1 cellular context compared by ENCODE assay signal in the genomic region with DNA sequence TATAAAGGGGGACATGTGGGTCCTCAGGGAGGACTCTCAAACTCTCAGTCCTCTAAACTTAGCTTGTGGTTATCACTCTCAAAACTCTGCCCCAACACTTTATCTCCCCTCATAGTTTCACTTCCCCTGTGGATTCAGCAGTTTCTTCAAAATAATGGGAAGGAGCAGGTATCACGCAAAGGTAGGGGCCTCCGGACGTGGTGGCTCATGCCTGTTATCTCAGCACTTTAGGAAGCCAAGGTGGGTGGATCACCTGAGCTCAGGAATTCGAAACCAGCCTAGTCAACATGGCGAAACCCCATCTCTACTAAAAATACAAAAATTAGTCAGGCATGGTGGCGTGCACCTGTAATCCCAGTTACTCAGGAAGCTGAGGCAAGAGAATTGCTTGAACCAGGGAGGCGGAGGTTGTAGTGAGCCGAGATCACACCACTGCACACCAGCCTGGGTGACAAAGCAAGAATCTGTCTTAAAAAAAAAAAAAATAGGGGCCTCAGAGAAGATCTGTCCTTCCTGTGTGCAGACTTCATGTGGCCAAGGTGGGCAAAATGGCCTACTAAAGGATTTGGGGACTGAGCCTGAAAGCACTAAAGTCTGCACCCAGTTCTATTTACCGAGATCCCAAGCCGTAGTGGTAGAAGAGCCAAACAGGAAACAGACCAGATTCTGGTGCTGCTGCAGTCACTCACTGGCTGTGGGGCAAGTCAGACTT.
TF ChIP-seq lines count a peak whose summit lies in the region.

No MANE protein-coding gene starts in this region.

TF ChIP-seq in K562, 482 proteins besides CTCF, POLR2A, EP300 and RAD21 (continued from another document and continues in another):
- TF ChIP-seq, protein P1, sequence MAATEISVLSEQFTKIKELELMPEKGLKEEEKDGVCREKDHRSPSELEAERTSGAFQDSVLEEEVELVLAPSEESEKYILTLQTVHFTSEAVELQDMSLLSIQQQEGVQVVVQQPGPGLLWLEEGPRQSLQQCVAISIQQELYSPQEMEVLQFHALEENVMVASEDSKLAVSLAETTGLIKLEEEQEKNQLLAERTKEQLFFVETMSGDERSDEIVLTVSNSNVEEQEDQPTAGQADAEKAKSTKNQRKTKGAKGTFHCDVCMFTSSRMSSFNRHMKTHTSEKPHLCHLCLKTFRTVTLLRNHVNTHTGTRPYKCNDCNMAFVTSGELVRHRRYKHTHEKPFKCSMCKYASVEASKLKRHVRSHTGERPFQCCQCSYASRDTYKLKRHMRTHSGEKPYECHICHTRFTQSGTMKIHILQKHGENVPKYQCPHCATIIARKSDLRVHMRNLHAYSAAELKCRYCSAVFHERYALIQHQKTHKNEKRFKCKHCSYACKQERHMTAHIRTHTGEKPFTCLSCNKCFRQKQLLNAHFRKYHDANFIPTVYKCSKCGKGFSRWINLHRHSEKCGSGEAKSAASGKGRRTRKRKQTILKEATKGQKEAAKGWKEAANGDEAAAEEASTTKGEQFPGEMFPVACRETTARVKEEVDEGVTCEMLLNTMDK (IDR thresholded peaks at IDR 0.05; ENCODE audit: borderline replicate concordance, insufficient read depth, low read depth, low read length, poor library complexity, severe bottlenecking): no peak
- TF ChIP-seq ZNF431 (CRISPR knock-in tag; IDR thresholded peaks at IDR 0.05): no peak
- TF ChIP-seq, protein P2, sequence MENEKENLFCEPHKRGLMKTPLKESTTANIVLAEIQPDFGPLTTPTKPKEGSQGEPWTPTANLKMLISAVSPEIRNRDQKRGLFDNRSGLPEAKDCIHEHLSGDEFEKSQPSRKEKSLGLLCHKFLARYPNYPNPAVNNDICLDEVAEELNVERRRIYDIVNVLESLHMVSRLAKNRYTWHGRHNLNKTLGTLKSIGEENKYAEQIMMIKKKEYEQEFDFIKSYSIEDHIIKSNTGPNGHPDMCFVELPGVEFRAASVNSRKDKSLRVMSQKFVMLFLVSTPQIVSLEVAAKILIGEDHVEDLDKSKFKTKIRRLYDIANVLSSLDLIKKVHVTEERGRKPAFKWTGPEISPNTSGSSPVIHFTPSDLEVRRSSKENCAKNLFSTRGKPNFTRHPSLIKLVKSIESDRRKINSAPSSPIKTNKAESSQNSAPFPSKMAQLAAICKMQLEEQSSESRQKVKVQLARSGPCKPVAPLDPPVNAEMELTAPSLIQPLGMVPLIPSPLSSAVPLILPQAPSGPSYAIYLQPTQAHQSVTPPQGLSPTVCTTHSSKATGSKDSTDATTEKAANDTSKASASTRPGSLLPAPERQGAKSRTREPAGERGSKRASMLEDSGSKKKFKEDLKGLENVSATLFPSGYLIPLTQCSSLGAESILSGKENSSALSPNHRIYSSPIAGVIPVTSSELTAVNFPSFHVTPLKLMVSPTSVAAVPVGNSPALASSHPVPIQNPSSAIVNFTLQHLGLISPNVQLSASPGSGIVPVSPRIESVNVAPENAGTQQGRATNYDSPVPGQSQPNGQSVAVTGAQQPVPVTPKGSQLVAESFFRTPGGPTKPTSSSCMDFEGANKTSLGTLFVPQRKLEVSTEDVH (IDR thresholded peaks at IDR 0.05; ENCODE audit: low read depth, partially characterized antibody): no peak
- TF ChIP-seq HDGF (IDR thresholded peaks at IDR 0.05): no peak
- TF ChIP-seq ETV6 (IDR thresholded peaks at IDR 0.05; ENCODE audit: borderline replicate concordance in 1 of 2, low read depth in 2 of 2, low read length in 1 of 2): no peak
- TF ChIP-seq ETV6 (CRISPR knock-in tag; IDR thresholded peaks at IDR 0.05; ENCODE audit: borderline replicate concordance): no peak
- TF ChIP-seq MCM5 (IDR thresholded peaks at IDR 0.05; ENCODE audit: low read depth): no peak
- no peak for TF ChIP-seq STAG1 (CRISPR knock-in tag; IDR thresholded peaks at IDR 0.05; ENCODE audit: borderline replicate concordance)
- TF ChIP-seq, protein P3, sequence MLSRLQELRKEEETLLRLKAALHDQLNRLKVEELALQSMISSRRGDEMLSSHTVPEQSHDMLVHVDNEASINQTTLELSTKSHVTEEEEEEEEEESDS (CRISPR knock-in tag; IDR thresholded peaks at IDR 0.05): no peak
- TF ChIP-seq TSC22D4 (tag; IDR thresholded peaks at IDR 0.05): no peak
- TF ChIP-seq, protein P4, sequence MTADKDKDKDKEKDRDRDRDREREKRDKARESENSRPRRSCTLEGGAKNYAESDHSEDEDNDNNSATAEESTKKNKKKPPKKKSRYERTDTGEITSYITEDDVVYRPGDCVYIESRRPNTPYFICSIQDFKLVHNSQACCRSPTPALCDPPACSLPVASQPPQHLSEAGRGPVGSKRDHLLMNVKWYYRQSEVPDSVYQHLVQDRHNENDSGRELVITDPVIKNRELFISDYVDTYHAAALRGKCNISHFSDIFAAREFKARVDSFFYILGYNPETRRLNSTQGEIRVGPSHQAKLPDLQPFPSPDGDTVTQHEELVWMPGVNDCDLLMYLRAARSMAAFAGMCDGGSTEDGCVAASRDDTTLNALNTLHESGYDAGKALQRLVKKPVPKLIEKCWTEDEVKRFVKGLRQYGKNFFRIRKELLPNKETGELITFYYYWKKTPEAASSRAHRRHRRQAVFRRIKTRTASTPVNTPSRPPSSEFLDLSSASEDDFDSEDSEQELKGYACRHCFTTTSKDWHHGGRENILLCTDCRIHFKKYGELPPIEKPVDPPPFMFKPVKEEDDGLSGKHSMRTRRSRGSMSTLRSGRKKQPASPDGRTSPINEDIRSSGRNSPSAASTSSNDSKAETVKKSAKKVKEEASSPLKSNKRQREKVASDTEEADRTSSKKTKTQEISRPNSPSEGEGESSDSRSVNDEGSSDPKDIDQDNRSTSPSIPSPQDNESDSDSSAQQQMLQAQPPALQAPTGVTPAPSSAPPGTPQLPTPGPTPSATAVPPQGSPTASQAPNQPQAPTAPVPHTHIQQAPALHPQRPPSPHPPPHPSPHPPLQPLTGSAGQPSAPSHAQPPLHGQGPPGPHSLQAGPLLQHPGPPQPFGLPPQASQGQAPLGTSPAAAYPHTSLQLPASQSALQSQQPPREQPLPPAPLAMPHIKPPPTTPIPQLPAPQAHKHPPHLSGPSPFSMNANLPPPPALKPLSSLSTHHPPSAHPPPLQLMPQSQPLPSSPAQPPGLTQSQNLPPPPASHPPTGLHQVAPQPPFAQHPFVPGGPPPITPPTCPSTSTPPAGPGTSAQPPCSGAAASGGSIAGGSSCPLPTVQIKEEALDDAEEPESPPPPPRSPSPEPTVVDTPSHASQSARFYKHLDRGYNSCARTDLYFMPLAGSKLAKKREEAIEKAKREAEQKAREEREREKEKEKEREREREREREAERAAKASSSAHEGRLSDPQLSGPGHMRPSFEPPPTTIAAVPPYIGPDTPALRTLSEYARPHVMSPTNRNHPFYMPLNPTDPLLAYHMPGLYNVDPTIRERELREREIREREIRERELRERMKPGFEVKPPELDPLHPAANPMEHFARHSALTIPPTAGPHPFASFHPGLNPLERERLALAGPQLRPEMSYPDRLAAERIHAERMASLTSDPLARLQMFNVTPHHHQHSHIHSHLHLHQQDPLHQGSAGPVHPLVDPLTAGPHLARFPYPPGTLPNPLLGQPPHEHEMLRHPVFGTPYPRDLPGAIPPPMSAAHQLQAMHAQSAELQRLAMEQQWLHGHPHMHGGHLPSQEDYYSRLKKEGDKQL (CRISPR knock-in tag; IDR thresholded peaks at IDR 0.05; ENCODE audit: borderline replicate concordance): no peak
- no peak for TF ChIP-seq ZNF561 (CRISPR knock-in tag; conservative IDR thresholded peaks at IDR 0.05)
- TF ChIP-seq ZNF165 (CRISPR knock-in tag; IDR thresholded peaks at IDR 0.05; ENCODE audit: borderline replicate concordance): no peak
- TF ChIP-seq BACH1 (tag; IDR thresholded peaks at IDR 0.05): no peak
- TF ChIP-seq, protein P5, sequence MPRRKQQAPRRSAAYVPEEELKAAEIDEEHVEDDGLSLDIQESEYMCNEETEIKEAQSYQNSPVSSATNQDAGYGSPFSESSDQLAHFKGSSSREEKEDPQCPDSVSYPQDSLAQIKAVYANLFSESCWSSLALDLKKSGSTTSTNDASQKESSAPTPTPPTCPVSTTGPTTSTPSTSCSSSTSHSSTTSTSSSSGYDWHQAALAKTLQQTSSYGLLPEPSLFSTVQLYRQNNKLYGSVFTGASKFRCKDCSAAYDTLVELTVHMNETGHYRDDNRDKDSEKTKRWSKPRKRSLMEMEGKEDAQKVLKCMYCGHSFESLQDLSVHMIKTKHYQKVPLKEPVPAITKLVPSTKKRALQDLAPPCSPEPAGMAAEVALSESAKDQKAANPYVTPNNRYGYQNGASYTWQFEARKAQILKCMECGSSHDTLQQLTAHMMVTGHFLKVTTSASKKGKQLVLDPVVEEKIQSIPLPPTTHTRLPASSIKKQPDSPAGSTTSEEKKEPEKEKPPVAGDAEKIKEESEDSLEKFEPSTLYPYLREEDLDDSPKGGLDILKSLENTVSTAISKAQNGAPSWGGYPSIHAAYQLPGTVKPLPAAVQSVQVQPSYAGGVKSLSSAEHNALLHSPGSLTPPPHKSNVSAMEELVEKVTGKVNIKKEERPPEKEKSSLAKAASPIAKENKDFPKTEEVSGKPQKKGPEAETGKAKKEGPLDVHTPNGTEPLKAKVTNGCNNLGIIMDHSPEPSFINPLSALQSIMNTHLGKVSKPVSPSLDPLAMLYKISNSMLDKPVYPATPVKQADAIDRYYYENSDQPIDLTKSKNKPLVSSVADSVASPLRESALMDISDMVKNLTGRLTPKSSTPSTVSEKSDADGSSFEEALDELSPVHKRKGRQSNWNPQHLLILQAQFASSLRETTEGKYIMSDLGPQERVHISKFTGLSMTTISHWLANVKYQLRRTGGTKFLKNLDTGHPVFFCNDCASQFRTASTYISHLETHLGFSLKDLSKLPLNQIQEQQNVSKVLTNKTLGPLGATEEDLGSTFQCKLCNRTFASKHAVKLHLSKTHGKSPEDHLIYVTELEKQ (CRISPR knock-in tag; IDR thresholded peaks at IDR 0.05): no peak
- peak; percentile 30 for TF ChIP-seq MAFG (tag; conservative IDR thresholded peaks at IDR 0.05)
- TF ChIP-seq CHCHD3 (CRISPR knock-in tag; IDR thresholded peaks at IDR 0.05): no peak
- TF ChIP-seq, protein P6, sequence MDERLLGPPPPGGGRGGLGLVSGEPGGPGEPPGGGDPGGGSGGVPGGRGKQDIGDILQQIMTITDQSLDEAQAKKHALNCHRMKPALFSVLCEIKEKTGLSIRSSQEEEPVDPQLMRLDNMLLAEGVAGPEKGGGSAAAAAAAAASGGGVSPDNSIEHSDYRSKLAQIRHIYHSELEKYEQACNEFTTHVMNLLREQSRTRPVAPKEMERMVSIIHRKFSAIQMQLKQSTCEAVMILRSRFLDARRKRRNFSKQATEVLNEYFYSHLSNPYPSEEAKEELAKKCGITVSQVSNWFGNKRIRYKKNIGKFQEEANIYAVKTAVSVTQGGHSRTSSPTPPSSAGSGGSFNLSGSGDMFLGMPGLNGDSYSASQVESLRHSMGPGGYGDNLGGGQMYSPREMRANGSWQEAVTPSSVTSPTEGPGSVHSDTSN (CRISPR knock-in tag; IDR thresholded peaks at IDR 0.05; ENCODE audit: low read depth): no peak
- TF ChIP-seq, protein P6 (tag; conservative IDR thresholded peaks at IDR 0.05; ENCODE audit: low read depth): no peak
- 0 out of 2 replicates have a peak, but pooled peaks have one; percentile 17 for TF ChIP-seq ETV1 (tag; conservative IDR thresholded peaks at IDR 0.05; ENCODE audit: low read depth)
- no peak; the same call in 1 of the 2 replicates for TF ChIP-seq ETV5 (CRISPR knock-in tag; IDR thresholded peaks at IDR 0.05; ENCODE audit: low read depth)
- TF ChIP-seq, protein P7, sequence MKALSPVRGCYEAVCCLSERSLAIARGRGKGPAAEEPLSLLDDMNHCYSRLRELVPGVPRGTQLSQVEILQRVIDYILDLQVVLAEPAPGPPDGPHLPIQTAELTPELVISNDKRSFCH (CRISPR knock-in tag; IDR thresholded peaks at IDR 0.05): no peak
- TF ChIP-seq, protein P7 (tag; IDR thresholded peaks at IDR 0.05): no peak
- TF ChIP-seq POLR2AphosphoS2 (IDR thresholded peaks at IDR 0.05; ENCODE audit: low read length): no peak
- TF ChIP-seq HMG20B (CRISPR knock-in tag; IDR thresholded peaks at IDR 0.05): no peak
- TF ChIP-seq ZNF75A (CRISPR knock-in tag; IDR thresholded peaks at IDR 0.05): no peak
- peak; percentile 76; the same call in 1 of the 2 replicates for TF ChIP-seq C11orf30 (IDR thresholded peaks at IDR 0.05; ENCODE audit: low read depth)
- TF ChIP-seq POLR2AphosphoS5 (IDR thresholded peaks at IDR 0.05; ENCODE audit: control insufficient read depth, insufficient read depth, low read depth, low read length): no peak
- TF ChIP-seq, protein P8, sequence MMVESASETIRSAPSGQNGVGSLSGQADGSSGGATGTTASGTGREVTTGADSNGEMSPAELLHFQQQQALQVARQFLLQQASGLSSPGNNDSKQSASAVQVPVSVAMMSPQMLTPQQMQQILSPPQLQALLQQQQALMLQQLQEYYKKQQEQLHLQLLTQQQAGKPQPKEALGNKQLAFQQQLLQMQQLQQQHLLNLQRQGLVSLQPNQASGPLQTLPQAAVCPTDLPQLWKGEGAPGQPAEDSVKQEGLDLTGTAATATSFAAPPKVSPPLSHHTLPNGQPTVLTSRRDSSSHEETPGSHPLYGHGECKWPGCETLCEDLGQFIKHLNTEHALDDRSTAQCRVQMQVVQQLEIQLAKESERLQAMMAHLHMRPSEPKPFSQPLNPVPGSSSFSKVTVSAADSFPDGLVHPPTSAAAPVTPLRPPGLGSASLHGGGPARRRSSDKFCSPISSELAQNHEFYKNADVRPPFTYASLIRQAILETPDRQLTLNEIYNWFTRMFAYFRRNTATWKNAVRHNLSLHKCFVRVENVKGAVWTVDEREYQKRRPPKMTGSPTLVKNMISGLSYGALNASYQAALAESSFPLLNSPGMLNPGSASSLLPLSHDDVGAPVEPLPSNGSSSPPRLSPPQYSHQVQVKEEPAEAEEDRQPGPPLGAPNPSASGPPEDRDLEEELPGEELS (CRISPR knock-in tag; IDR thresholded peaks at IDR 0.05; ENCODE audit: borderline replicate concordance): no peak
- no peak for TF ChIP-seq FUS (optimal IDR thresholded peaks at IDR 0.05; ENCODE audit: low read depth, low read length)
- no peak; a peak in 1 of 4 replicates for TF ChIP-seq SRF (CRISPR knock-in tag; IDR thresholded peaks at IDR 0.05)
- TF ChIP-seq NR1H2 (CRISPR knock-in tag; IDR thresholded peaks at IDR 0.05): no peak
- TF ChIP-seq CREM (IDR thresholded peaks at IDR 0.05; ENCODE audit: low read depth): no peak
